ENCODE assay signal across 8 cellular contexts in genomic region chr7:99473315-99473596, GRCh38. TPM values are rescaled to one million over a fixed set of nuclear protein-coding genes. Genes with fewer than 3 reads are reported as not detected.
DNase-seq lines count a peak whose midpoint lies in the region; ATAC-seq, FAIRE-seq and TF ChIP-seq lines count a peak whose summit lies in the region.

No MANE protein-coding gene starts in this region.

- H3K27me3 Mint-ChIP-seq in stimulated activated naive CD8-positive, alpha-beta T cell treated with anti-CD3 and anti-CD28 coated beads, Interleukin-15, amount 100 ng/mL, for 72 hours: no peaks in the 10 kb centered on the region

- WGBS in body of pancreas, 2 donors: 0% methylated on average over 7 of the region's 7 CpGs

- H3K27ac Mint-ChIP-seq in stimulated activated naive CD8-positive, alpha-beta T cell treated with anti-CD3 and anti-CD28 coated beads, Interleukin-15, amount 100 ng/mL, for 72 hours: peak overlapping the region; percentile 97

- intact Hi-C loops in body of pancreas (cut with DNase I): no loop called here
- intact Hi-C loops in kidney (cut with DNase I): no loop called here

- H3K27ac ChIP-seq in body of pancreas: peak overlapping the region in 3 of 4 donors; percentile 66 to 94 (median 89)
- peak overlapping the region in 1 of 2 donors; percentile 41 for H3K27ac ChIP-seq in kidney (ENCODE audit: low read depth in 2 of 2, low read length in 2 of 2)

- no peak for TF ChIP-seq POLR2A in body of pancreas (IDR thresholded peaks at IDR 0.05)

- FAIRE-seq in D721Med (lab: Jason Lieb, UNC) (peak; percentile 58), kidney (lab: Jason Lieb, UNC) (no peak)

- H3K9me3 Mint-ChIP-seq in stimulated activated naive CD8-positive, alpha-beta T cell treated with anti-CD3 and anti-CD28 coated beads, Interleukin-15, amount 100 ng/mL, for 72 hours: no peaks in the 10 kb centered on the region

- TF ChIP-seq CTCF in D721Med (IDR thresholded peaks at IDR 0.05; ENCODE audit: insufficient read depth, missing control alignments) (no peak), body of pancreas (IDR thresholded peaks at IDR 0.05) (no peak), kidney (IDR thresholded peaks at IDR 0.05; ENCODE audit: borderline replicate concordance, extremely low read depth, insufficient read depth) (no peak)

- H3K4me3 Mint-ChIP-seq in stimulated activated naive CD8-positive, alpha-beta T cell treated with anti-CD3 and anti-CD28 coated beads, Interleukin-15, amount 100 ng/mL, for 72 hours: peak overlapping the region; percentile 96 to 100

- H3K4me1 ChIP-seq in body of pancreas (peaks cover 24% of the 10 kb centered on the region), kidney (ENCODE audit: control insufficient read depth in 1 of 2, insufficient read depth in 1 of 2, low read depth in 1 of 2, low read length in 2 of 2) (peaks cover 3 to 8% of the 10 kb centered on the region in 2 donors)

- H3K9me3 ChIP-seq in body of pancreas (no peaks in the 10 kb centered on the region), kidney (ENCODE audit: control insufficient read depth in 1 of 2, low read length in 2 of 2) (no peaks in the 10 kb centered on the region)

- no peaks in the 10 kb centered on the region for H3K27me3 ChIP-seq in body of pancreas

- ATAC-seq in GM21528 (IDR thresholded peaks at IDR 0.05; ENCODE audit: low FRiP score, unreplicated experiment) (peak; percentile 10), body of pancreas (peak; percentile 18), HG02884 (IDR thresholded peaks at IDR 0.05; ENCODE audit: unreplicated experiment) (no peak)
- ATAC-seq in stimulated activated naive CD8-positive, alpha-beta T cell treated with anti-CD3 and anti-CD28 coated beads, Interleukin-15, amount 100 ng/mL, for 72 hours: no peak

- peaks cover 58% of the 10 kb centered on the region for H3K4me1 Mint-ChIP-seq in stimulated activated naive CD8-positive, alpha-beta T cell treated with anti-CD3 and anti-CD28 coated beads, Interleukin-15, amount 100 ng/mL, for 72 hours

- no peaks in the 10 kb centered on the region for H3K36me3 ChIP-seq in body of pancreas (replicated peaks in 1 of 2; ENCODE audit: insufficient read depth in 1 of 2, low read depth in 2 of 2)
- no peaks in the 10 kb centered on the region for H3K36me3 ChIP-seq in kidney (ENCODE audit: control insufficient read depth in 1 of 2, insufficient read depth in 2 of 2, low read length in 2 of 2)

- H3K4me3 ChIP-seq in body of pancreas: peak overlapping the region; percentile 86 to 95
- H3K4me3 ChIP-seq in kidney (ENCODE audit: low read length in 2 of 2): peak overlapping the region; percentile 81 to 96

- peak; percentile 72 for DNase-seq in D721Med (ENCODE audit: insufficient read length, low spot score)
- peak; percentile 33 for DNase-seq in NCI-H774 (lab: John Stamatoyannopoulos, UW)
- DNase-seq in body of pancreas: peak in 1 of 4 donors; percentile 34
- no peak for DNase-seq in kidney
- DNase-seq in stimulated activated naive CD8-positive, alpha-beta T cell treated with anti-CD3 and anti-CD28 coated beads, Interleukin-15, amount 100 ng/mL, for 72 hours: no peak
- no peak for DNase-seq in T1000 (lab: John Stamatoyannopoulos, UW)

- peak overlapping the region; percentile 65 to 69 for H3K9ac ChIP-seq in kidney (ENCODE audit: low read length in 2 of 2)

RNA-seq across cellular contexts. Expression of gene ZNF789, which starts 0.6 kb away (rescaled TPM):
- total RNA-seq in body of pancreas: 10 to 100 TPM in 1 of 2 donors, 1 to 10 TPM in 1; 5.4 to 22.7 TPM
- total RNA-seq in kidney: 14.8 TPM
- polyA plus RNA-seq in kidney (ENCODE audit: insufficient read depth, low read depth, low replicate concordance): 10.6 TPM

RNA-seq across cellular contexts. Expression of gene ATP5MF, which starts 7.3 kb away (rescaled TPM):
- total RNA-seq in body of pancreas: 100 to 1,000 TPM in 1 of 2 donors, 10 to 100 TPM in 1; 98.6 to 259 TPM
- total RNA-seq in kidney: 225 TPM
- polyA plus RNA-seq in kidney (ENCODE audit: insufficient read depth, low read depth, low replicate concordance): 1,292 TPM

RNA-seq across cellular contexts. Expression of gene ZNF394, which starts 26.8 kb away (rescaled TPM):
- 10 to 100 TPM; 18.7 to 21.4 TPM for total RNA-seq in body of pancreas
- total RNA-seq in kidney: 33.6 TPM
- polyA plus RNA-seq in kidney (ENCODE audit: insufficient read depth, low read depth, low replicate concordance): 15.7 TPM

RNA-seq across cellular contexts. Expression of gene ZKSCAN5, which starts 31.2 kb away (rescaled TPM):
- total RNA-seq in body of pancreas (1 to 10 TPM; 3.3 to 4.7 TPM), kidney (9.1 TPM)
- polyA plus RNA-seq in kidney (ENCODE audit: insufficient read depth, low read depth, low replicate concordance): 4.6 TPM

RNA-seq across cellular contexts. Expression of gene CPSF4, which starts 34.5 kb away (rescaled TPM):
- total RNA-seq in body of pancreas (10 to 100 TPM; 24.4 to 31.1 TPM), kidney (28.9 TPM)
- polyA plus RNA-seq in kidney (ENCODE audit: insufficient read depth, low read depth, low replicate concordance): 24.2 TPM

Comparison
In these comparisons a context has a peak if more than half of its experiments do, and no peak if none do; other contexts are left out.
1. DNase-seq: peak in D721Med (single experiment) and NCI-H774 (single experiment); none in kidney (single experiment), stimulated activated naive CD8-positive, alpha-beta T cell treated with anti-CD3 and anti-CD28 coated beads, Interleukin-15, amount 100 ng/mL, for 72 hours (0 of 2) and T1000 (single experiment).
2. ATAC-seq: peak in GM21528 (single experiment) and body of pancreas (single experiment); none in stimulated activated naive CD8-positive, alpha-beta T cell treated with anti-CD3 and anti-CD28 coated beads, Interleukin-15, amount 100 ng/mL, for 72 hours (single experiment) and HG02884 (single experiment).